In genomic region chr11:46260161-46260560, GRCh38 we compare ENCODE assay signal across 26 cellular contexts. TPM values are rescaled to one million over a fixed set of nuclear protein-coding genes. Genes with fewer than 3 reads are reported as not detected.
DNase-seq lines count a peak whose midpoint lies in the region; ATAC-seq and TF ChIP-seq lines count a peak whose summit lies in the region.
"Had no signal": no experiment of that assay in that cellular context is flagged by ENCODE, and none has a peak within 500 bp of the region (broad histone marks: within the 10 kb centered on the region; RNA-seq: fewer than 3 reads in every experiment).

No MANE protein-coding gene starts in this region.

- TF ChIP-seq CTCF in foreskin keratinocyte (conservative IDR thresholded peaks at IDR 0.05) (no peak), GM23338 (conservative IDR thresholded peaks at IDR 0.05; ENCODE audit: low read depth in 2 of 2) (no peak)

- H3K27ac Mint-ChIP-seq in GM23338 = no peak overlapping the region
- H3K27ac Mint-ChIP-seq: activated CD4-positive, alpha-beta memory T cell treated with anti-CD3 and anti-CD28 coated beads for 36 hours; effector memory CD8-positive, alpha-beta T cell; HFFc6 had no signal

- H3K4me1 Mint-ChIP-seq in GM23338 = peaks cover 6% of the 10 kb centered on the region

- no peaks in the 10 kb centered on the region for H3K79me2 ChIP-seq in GM23338 (replicated peaks; ENCODE audit: insufficient read depth)

- DNase-seq in DMS79 (lab: John Stamatoyannopoulos, UW) (peak; percentile 25), NCI-H1105 (lab: John Stamatoyannopoulos, UW) (peak; percentile 16), NCI-H748 (lab: John Stamatoyannopoulos, UW; ENCODE audit: unreplicated experiment) (peak; percentile 96), foreskin keratinocyte (no peak), Right ventricle myocardium superior (no peak), GM23338 (ENCODE audit: low spot score) (no peak), left lobe of liver (ENCODE audit: low spot score) (no peak)
- DNase-seq: activated CD4-positive, alpha-beta memory T cell treated with anti-CD3 and anti-CD28 coated beads for 36 hours; activated CD4-positive, CD25-positive, alpha-beta regulatory T cell; activated effector memory CD4-positive, alpha-beta T cell treated with anti-CD3 and anti-CD28 coated beads, Interleukin-2, amount 50 U/mL, for 16 hours; activated T-cell treated with anti-CD3 and anti-CD28 coated beads for 4 hours; adrenal gland; brain microvascular endothelial cell; DMS 273 treated with DMSO at 0.1 percent for 48 hours; effector memory CD8-positive, alpha-beta T cell; esophagus squamous epithelium; HFFc6; IMR-90; lower lobe of right lung; NCI-H1694; stimulated activated CD4-positive, alpha-beta T cell treated with anti-CD3 and anti-CD28 coated beads, Interleukin-2, amount 100 ng/mL, for 48 hours; stimulated activated naive CD4-positive, alpha-beta T cell treated with Interleukin-2 at 50 U/mL for 16 hours; thyroid gland had no signal

- no peaks in the 10 kb centered on the region for H3K9me2 ChIP-seq in GM23338 (ENCODE audit: insufficient read depth)

- no peaks in the 10 kb centered on the region for H4K20me1 ChIP-seq in GM23338 (replicated peaks; ENCODE audit: insufficient read depth)

- H3K4me3 ChIP-seq in GM23338 = no peak overlapping the region
- H3K4me3 ChIP-seq: adrenal gland, esophagus squamous epithelium, gastroesophageal sphincter, lower lobe of right lung, thyroid gland had no signal

- no peaks in the 10 kb centered on the region for H3K4me1 ChIP-seq in foreskin keratinocyte
- no peaks in the 10 kb centered on the region; the same call in 1 of the 2 replicates for H3K4me1 ChIP-seq in GM23338 (ENCODE audit: insufficient read depth)
- H3K4me1 ChIP-seq: adrenal gland, esophagus squamous epithelium, gastroesophageal sphincter, lower lobe of right lung, thyroid gland had no signal

- no peak overlapping the region for H3K4me2 ChIP-seq in GM23338

- intact Hi-C loops in Right ventricle myocardium superior (cut with DNase I) = no loop called here

- ATAC-seq in foreskin keratinocyte = peak; percentile 69
- ATAC-seq in Right ventricle myocardium superior (ENCODE audit: poor library complexity) = no peak
- ATAC-seq in GM23338 = no peak
- ATAC-seq in left lobe of liver = no peak
- ATAC-seq in GM18867 (IDR thresholded peaks at IDR 0.05; ENCODE audit: unreplicated experiment) = no peak
- ATAC-seq: effector memory CD8-positive, alpha-beta T cell; gastroesophageal sphincter; lower lobe of right lung had no signal

- H3K4me3 Mint-ChIP-seq in GM23338 = no peak overlapping the region
- H3K4me3 Mint-ChIP-seq: activated CD4-positive, alpha-beta memory T cell treated with anti-CD3 and anti-CD28 coated beads for 36 hours; effector memory CD8-positive, alpha-beta T cell; HFFc6 had no signal

- H3K27me3 ChIP-seq in foreskin keratinocyte (no peaks in the 10 kb centered on the region), GM23338 (ENCODE audit: insufficient read depth) (no peaks in the 10 kb centered on the region)
- H3K27me3 ChIP-seq: adrenal gland, brain microvascular endothelial cell, esophagus squamous epithelium, gastroesophageal sphincter, thyroid gland had no signal

- H3K9me3 Mint-ChIP-seq in GM23338 = no peaks in the 10 kb centered on the region
- H3K9me3 Mint-ChIP-seq: activated CD4-positive, alpha-beta memory T cell treated with anti-CD3 and anti-CD28 coated beads for 36 hours; effector memory CD8-positive, alpha-beta T cell; HFFc6 had no signal

- H3K36me3 ChIP-seq in GM23338 (ENCODE audit: insufficient read depth) = no peaks in the 10 kb centered on the region
- H3K36me3 ChIP-seq: adrenal gland, brain microvascular endothelial cell, esophagus squamous epithelium, gastroesophageal sphincter, lower lobe of right lung, thyroid gland had no signal

- no peaks in the 10 kb centered on the region for H3F3A ChIP-seq in GM23338 (replicated peaks; ENCODE audit: low read depth)

- no peaks in the 10 kb centered on the region for H3K36me3 Mint-ChIP-seq in GM23338 (ENCODE audit: low read depth)
- H3K36me3 Mint-ChIP-seq: activated CD4-positive, alpha-beta memory T cell treated with anti-CD3 and anti-CD28 coated beads for 36 hours had no signal

- H2AFZ ChIP-seq in GM23338 = no peak overlapping the region

- H3K27me3 Mint-ChIP-seq in GM23338 (ENCODE audit: insufficient read depth, low read depth, poor library complexity) = peaks cover 9% of the 10 kb centered on the region
- H3K27me3 Mint-ChIP-seq: activated CD4-positive, alpha-beta memory T cell treated with anti-CD3 and anti-CD28 coated beads for 36 hours had no signal

- H3K27ac ChIP-seq in foreskin keratinocyte (no peak overlapping the region), GM23338 (ENCODE audit: low read depth) (no peak overlapping the region)
- H3K27ac ChIP-seq: adrenal gland, brain microvascular endothelial cell, esophagus squamous epithelium, gastroesophageal sphincter, lower lobe of right lung, RWPE1, thyroid gland had no signal

TF ChIP-seq in GM23338, 12 proteins besides CTCF, POLR2A, EP300 and RAD21 (continues in another document):
- TF ChIP-seq EZH2phosphoT487 (IDR thresholded peaks at IDR 0.05; ENCODE audit: unreplicated experiment) (no peak), JUNB (IDR thresholded peaks at IDR 0.05; ENCODE audit: unreplicated experiment) (no peak), CREB1 (CRISPR knock-in tag; IDR thresholded peaks at IDR 0.05; ENCODE audit: low read depth) (no peak), ZNF331 (CRISPR knock-in tag; IDR thresholded peaks at IDR 0.05; ENCODE audit: low read depth) (no peak), EZH2 (IDR thresholded peaks at IDR 0.05; ENCODE audit: low read depth, unreplicated experiment) (no peak), ZNF114 (CRISPR knock-in tag; IDR thresholded peaks at IDR 0.05) (no peak), STAT1 (IDR thresholded peaks at IDR 0.05; ENCODE audit: unreplicated experiment) (no peak)
- TF ChIP-seq, protein P1, sequence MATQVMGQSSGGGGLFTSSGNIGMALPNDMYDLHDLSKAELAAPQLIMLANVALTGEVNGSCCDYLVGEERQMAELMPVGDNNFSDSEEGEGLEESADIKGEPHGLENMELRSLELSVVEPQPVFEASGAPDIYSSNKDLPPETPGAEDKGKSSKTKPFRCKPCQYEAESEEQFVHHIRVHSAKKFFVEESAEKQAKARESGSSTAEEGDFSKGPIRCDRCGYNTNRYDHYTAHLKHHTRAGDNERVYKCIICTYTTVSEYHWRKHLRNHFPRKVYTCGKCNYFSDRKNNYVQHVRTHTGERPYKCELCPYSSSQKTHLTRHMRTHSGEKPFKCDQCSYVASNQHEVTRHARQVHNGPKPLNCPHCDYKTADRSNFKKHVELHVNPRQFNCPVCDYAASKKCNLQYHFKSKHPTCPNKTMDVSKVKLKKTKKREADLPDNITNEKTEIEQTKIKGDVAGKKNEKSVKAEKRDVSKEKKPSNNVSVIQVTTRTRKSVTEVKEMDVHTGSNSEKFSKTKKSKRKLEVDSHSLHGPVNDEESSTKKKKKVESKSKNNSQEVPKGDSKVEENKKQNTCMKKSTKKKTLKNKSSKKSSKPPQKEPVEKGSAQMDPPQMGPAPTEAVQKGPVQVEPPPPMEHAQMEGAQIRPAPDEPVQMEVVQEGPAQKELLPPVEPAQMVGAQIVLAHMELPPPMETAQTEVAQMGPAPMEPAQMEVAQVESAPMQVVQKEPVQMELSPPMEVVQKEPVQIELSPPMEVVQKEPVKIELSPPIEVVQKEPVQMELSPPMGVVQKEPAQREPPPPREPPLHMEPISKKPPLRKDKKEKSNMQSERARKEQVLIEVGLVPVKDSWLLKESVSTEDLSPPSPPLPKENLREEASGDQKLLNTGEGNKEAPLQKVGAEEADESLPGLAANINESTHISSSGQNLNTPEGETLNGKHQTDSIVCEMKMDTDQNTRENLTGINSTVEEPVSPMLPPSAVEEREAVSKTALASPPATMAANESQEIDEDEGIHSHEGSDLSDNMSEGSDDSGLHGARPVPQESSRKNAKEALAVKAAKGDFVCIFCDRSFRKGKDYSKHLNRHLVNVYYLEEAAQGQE (IDR thresholded peaks at IDR 0.05; ENCODE audit: unreplicated experiment) = no peak
- TF ChIP-seq, protein P2, sequence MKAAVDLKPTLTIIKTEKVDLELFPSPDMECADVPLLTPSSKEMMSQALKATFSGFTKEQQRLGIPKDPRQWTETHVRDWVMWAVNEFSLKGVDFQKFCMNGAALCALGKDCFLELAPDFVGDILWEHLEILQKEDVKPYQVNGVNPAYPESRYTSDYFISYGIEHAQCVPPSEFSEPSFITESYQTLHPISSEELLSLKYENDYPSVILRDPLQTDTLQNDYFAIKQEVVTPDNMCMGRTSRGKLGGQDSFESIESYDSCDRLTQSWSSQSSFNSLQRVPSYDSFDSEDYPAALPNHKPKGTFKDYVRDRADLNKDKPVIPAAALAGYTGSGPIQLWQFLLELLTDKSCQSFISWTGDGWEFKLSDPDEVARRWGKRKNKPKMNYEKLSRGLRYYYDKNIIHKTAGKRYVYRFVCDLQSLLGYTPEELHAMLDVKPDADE (IDR thresholded peaks at IDR 0.05) = no peak

RNA-seq across cellular contexts. Expression of gene CREB3L1, which starts 17.3 kb away (rescaled TPM):
- 0.35 and 0.88 TPM in 2 replicates for total RNA-seq in foreskin keratinocyte
- 0.61 and 1.1 TPM in 2 replicates for polyA plus RNA-seq in foreskin keratinocyte
- 69.2 TPM for total RNA-seq in Right ventricle myocardium superior
- 4.5 and 8.5 TPM in 2 replicates for total RNA-seq in GM23338 (2014; rRNA removed; shearing (Covaris generic))
- 10.3 and 10.4 TPM in 2 replicates for polyA plus RNA-seq in GM23338 (2016; fragmentation: Nextera tagmentation; extraction: Ambion mirVana)
- total RNA-seq in left lobe of liver = 0.30 TPM
- total RNA-seq: activated CD4-positive, alpha-beta memory T cell treated with anti-CD3 and anti-CD28 coated beads for 36 hours had no signal

Comparison
In these comparisons a context has a peak if more than half of its experiments do, and no peak if none do; other contexts are left out.
1. DNase-seq: peak in DMS79 (single experiment), NCI-H1105 (single experiment) and NCI-H748 (single experiment); none in foreskin keratinocyte (0 of 2), Right ventricle myocardium superior (single experiment), GM23338 (single experiment) and left lobe of liver (single experiment).